ENCODE assay signal across 22 cellular contexts in the genomic region with DNA sequence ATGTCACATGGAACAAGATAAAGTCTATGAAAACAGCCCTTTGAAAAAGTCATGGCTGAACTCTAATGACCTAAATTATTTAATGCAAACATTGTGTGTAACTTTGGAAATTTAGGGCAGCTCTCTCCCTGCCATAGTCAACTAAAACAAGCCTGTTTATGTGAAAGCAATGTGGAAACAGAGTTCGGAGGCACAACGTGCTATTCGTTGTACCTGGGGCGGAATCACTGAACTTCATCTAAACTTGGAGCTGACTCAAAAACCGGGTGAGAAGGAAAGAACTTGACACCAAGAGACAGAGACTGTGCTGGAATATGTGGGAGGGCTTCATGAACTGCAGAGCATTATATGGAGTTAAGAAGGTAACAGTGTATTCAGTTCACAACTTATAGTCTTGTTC.
"Had no signal": no experiment of that assay in that cellular context is flagged by ENCODE, and none has a peak within 500 bp of the region (broad histone marks: within the 10 kb centered on the region; RNA-seq: fewer than 3 reads in every experiment).

No MANE protein-coding gene starts in this region.

- H3K27me3 ChIP-seq: colonic mucosa, esophagus muscularis mucosa, gastroesophageal sphincter, left lung had no signal

- DNase-seq: colonic mucosa; cortex of kidney; dorsolateral prefrontal cortex; effector CD4-positive, alpha-beta T cell; effector memory CD4-positive, alpha-beta T cell; foreskin keratinocyte; heart left ventricle; hippocampal formation; left cardiac atrium; left lung; left ventricle myocardium superior; lower lobe of right lung; mesenchymal stem cell; mucosa of descending colon; naive B cell had no signal

- ATAC-seq: foreskin keratinocyte, gastroesophageal sphincter, heart left ventricle, left cardiac atrium, left lung, left ventricle myocardium superior, lower lobe of right lung had no signal

- H3K36me3 Mint-ChIP-seq: naive B cell had no signal

- H3K27me3 Mint-ChIP-seq: dendritic cell treated with granulocyte-macrophage colony-stimulating factor and Interleukin-4, amounts not matched to agents 40 ng/mL and 50 ng/mL, for 4 days had no signal

- H3K27ac Mint-ChIP-seq: dendritic cell treated with granulocyte-macrophage colony-stimulating factor and Interleukin-4, amounts not matched to agents 40 ng/mL and 50 ng/mL, for 4 days; mesothelial cell of epicardium; naive B cell had no signal

- FAIRE-seq: endothelial cell of umbilical vein, frontal cortex, keratinocyte had no signal

- H3K4me3 Mint-ChIP-seq: dendritic cell treated with granulocyte-macrophage colony-stimulating factor and Interleukin-4, amounts not matched to agents 40 ng/mL and 50 ng/mL, for 4 days; mesothelial cell of epicardium; naive B cell had no signal

- H3K9me3 ChIP-seq: colonic mucosa, esophagus muscularis mucosa, gastroesophageal sphincter, lower lobe of right lung, mucosa of descending colon had no signal

- H3K4me3 ChIP-seq: colonic mucosa, dorsolateral prefrontal cortex, esophagus muscularis mucosa, gastroesophageal sphincter, heart left ventricle, left lung, lower lobe of right lung, mucosa of descending colon had no signal

- H3K4me1 Mint-ChIP-seq: naive B cell had no signal

- H3K4me1 ChIP-seq: colonic mucosa, foreskin keratinocyte, heart left ventricle, left lung, lower lobe of right lung had no signal

- H3K36me3 ChIP-seq: colonic mucosa, esophagus muscularis mucosa, gastroesophageal sphincter, heart left ventricle, left lung, lower lobe of right lung had no signal

- H3K27ac ChIP-seq: dorsolateral prefrontal cortex, esophagus muscularis mucosa, foreskin keratinocyte, gastroesophageal sphincter, heart left ventricle, left lung, lower lobe of right lung had no signal
